ENCODE assay signal across 8 cellular contexts in genomic region chr1:8560611-8561544, GRCh38.
DNase-seq lines count a peak whose midpoint lies in the region; ATAC-seq and TF ChIP-seq lines count a peak whose summit lies in the region.

No MANE protein-coding gene starts in this region.

- intact Hi-C loops in uterus (cut with DNase I; ENCODE audit: low total_unique reads): no loop called here

- CTCF ChIA-PET in GM10248 (lab: Yijun Ruan, JAX): interaction anchor here (0.6 to 10.8 kb wide), 42 partner anchors 9 to 287 kb away, joined by 3 to 134 read pairs (median 6); no protein-coding TSS in a partner anchor

- H3K79me2 ChIP-seq in Loucy (ENCODE audit: insufficient read depth, low read length): no peaks in the 10 kb centered on the region

- DNase-seq in AG09309 (ENCODE audit: low read depth) (peak; percentile 14), GM10248 (ENCODE audit: extremely low spot score) (peak; percentile 37), SIG-M5 treated with dmso at 0.1 percent for 504 hours (lab: John Stamatoyannopoulos, UW; ENCODE audit: unreplicated experiment) (peak; percentile 25), dedifferentiated amniotic fluid mesenchymal stem cell (ENCODE audit: extremely low spot score) (peak; percentile 48), lung microvascular endothelial cell (ENCODE audit: low read depth in 2 of 2) (peak; percentile 63 to 76), uterus (peak in 1 of 2 donors; percentile 38)

- H3K4me2 ChIP-seq in Loucy (ENCODE audit: low read depth, low read length, poor library complexity, severe bottlenecking): peak overlapping the region; percentile 1

- H3K9me3 ChIP-seq in Loucy (ENCODE audit: insufficient read depth, low read depth, low read length): no peaks in the 10 kb centered on the region
- H3K9me3 ChIP-seq in uterus: no peaks in the 10 kb centered on the region

- peak; percentile 72 for TF ChIP-seq CTCF in AG09309 (IDR thresholded peaks at IDR 0.05; ENCODE audit: control insufficient read depth, insufficient read depth, low read depth, low read length, missing control alignments)
- peak; percentile 86 for TF ChIP-seq CTCF in GM10248 (IDR thresholded peaks at IDR 0.05; ENCODE audit: control extremely low read depth, extremely low read depth, low read depth, missing control alignments)
- TF ChIP-seq CTCF in Loucy (conservative IDR thresholded peaks at IDR 0.05; ENCODE audit: low read length): peak; percentile 99
- TF ChIP-seq CTCF in uterus (IDR thresholded peaks at IDR 0.05): peak; percentile 88 to 96 (median 92)

- no peak overlapping the region for H2AFZ ChIP-seq in Loucy (ENCODE audit: low read length)

- no peak for ATAC-seq in HG03196 (IDR thresholded peaks at IDR 0.05; ENCODE audit: unreplicated experiment)

- peak overlapping the region; percentile 67 to 72 for H3K27ac ChIP-seq in uterus

- no peak for TF ChIP-seq POLR2A in uterus (IDR thresholded peaks at IDR 0.05)

- peaks cover 8% of the 10 kb centered on the region for H3K4me1 ChIP-seq in Loucy (ENCODE audit: insufficient read depth, low read length, poor library complexity, severe bottlenecking)
- H3K4me1 ChIP-seq in uterus: peaks cover 0 to 14% of the 10 kb centered on the region in 2 donors

- H3K4me3 ChIP-seq in AG09309 (ENCODE audit: control insufficient read depth, low read depth, low read length): no peak overlapping the region
- H3K4me3 ChIP-seq in Loucy (ENCODE audit: low read length, poor library complexity, severe bottlenecking): no peak overlapping the region
- no peak overlapping the region for H3K4me3 ChIP-seq in uterus

- peaks cover 5% of the 10 kb centered on the region for H4K20me1 ChIP-seq in Loucy (ENCODE audit: insufficient read depth, low read length, poor library complexity, severe bottlenecking)

- POLR2A ChIA-PET in GM10248 (lab: Yijun Ruan, JAX): no interaction called here

- no peaks in the 10 kb centered on the region for H3K9me2 ChIP-seq in Loucy (replicated peaks; ENCODE audit: low read depth, low read length)

- H3K9ac ChIP-seq in Loucy (ENCODE audit: low read depth, low read length, poor library complexity, severe bottlenecking): no peak overlapping the region

- H3K27me3 ChIP-seq in Loucy (ENCODE audit: insufficient read depth, low read length, poor library complexity, severe bottlenecking) (no peaks in the 10 kb centered on the region), uterus (no peaks in the 10 kb centered on the region)

- peaks cover 9% of the 10 kb centered on the region; the same call in 1 of the 2 replicates for H3K36me3 ChIP-seq in Loucy (ENCODE audit: insufficient read depth, low read length)
- no peaks in the 10 kb centered on the region for H3K36me3 ChIP-seq in uterus

- no peaks in the 10 kb centered on the region for H3F3A ChIP-seq in Loucy (ENCODE audit: low read depth)
